Comparison of ENCODE assay signal across 8 cellular contexts in the genomic region with DNA sequence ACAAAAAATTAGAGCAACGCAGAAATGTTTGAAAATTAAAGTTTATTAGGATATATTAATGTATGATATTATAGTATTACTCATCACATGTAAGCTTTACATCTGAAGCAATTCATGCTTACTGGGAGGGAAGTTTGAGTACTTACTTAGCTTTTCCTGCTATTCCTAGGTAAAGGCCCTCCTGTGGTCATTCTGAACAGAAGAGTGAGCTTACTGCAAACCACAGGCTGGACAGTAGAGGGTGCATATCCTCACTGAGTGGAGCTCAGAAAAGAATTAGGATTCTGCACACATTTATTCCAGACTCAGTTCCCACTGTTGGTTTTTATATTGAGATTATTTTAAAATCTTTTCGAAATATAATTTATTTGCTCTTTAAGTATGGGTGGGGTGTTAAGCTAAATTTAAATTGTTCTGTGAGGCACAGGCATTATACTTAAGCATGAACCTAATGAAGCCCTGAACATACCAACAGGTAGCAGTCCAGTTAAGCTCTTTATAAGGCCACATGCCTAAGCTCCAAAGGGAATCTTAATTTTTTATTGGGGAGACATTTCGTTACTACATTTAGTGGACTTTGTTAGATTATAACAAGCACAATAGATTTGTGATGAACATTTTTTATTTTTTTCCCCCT. TPM values are rescaled to one million over a fixed set of nuclear protein-coding genes. Genes with fewer than 3 reads are reported as not detected.
A peak's percentile ranks its signal among the peaks of the same experiment; 100 is the strongest.
DNase-seq lines count a peak whose midpoint lies in the region; ATAC-seq and TF ChIP-seq lines count a peak whose summit lies in the region.

No MANE protein-coding gene starts in this region.

- no peaks in the 10 kb centered on the region for H3K9me3 Mint-ChIP-seq in chondrocyte (ENCODE audit: low read depth)
- H3K9me3 Mint-ChIP-seq in CD8-positive, alpha-beta T cell = no peaks in the 10 kb centered on the region

- DNase-seq in Ammon's horn (ENCODE audit: low spot score) = peak; percentile 61
- DNase-seq in H4 (ENCODE audit: low spot score) = peak; percentile 84
- peak; percentile 0 for DNase-seq in NCI-H774 (lab: John Stamatoyannopoulos, UW)
- DNase-seq in chondrocyte (ENCODE audit: low spot score) = no peak
- DNase-seq in medulla oblongata (ENCODE audit: extremely low spot score) = peak; percentile 58
- DNase-seq in CD8-positive, alpha-beta T cell = no peak

- CTCF ChIA-PET in CD8-positive, alpha-beta T cell (lab: Charles Lee) = interaction anchor here (0.7 to 1.3 kb wide), 3 partner anchors 8 to 438 kb away, joined by 3 read pairs; no protein-coding TSS in a partner anchor

- intact Hi-C loops in CD8-positive, alpha-beta T cell (cut with DNase I, micrococcal nuclease) = no loop called here

- H3K36me3 ChIP-seq in CD8-positive, alpha-beta T cell (ENCODE audit: insufficient read depth, low read length) = peaks cover 53% of the 10 kb centered on the region

- H3K27me3 ChIP-seq in CD8-positive, alpha-beta T cell (ENCODE audit: insufficient read depth, low read length) = no peaks in the 10 kb centered on the region

- POLR2A ChIA-PET in CD8-positive, alpha-beta T cell (lab: Charles Lee) = interaction anchor here (0.8 to 1.3 kb wide), 3 partner anchors 9 to 14 kb away, joined by 3 read pairs; no protein-coding TSS in a partner anchor

- no peaks in the 10 kb centered on the region for H3K27me3 Mint-ChIP-seq in chondrocyte (ENCODE audit: low read depth)
- no peaks in the 10 kb centered on the region for H3K27me3 Mint-ChIP-seq in CD8-positive, alpha-beta T cell (ENCODE audit: low read depth)

- no peaks in the 10 kb centered on the region for H3K9me3 ChIP-seq in CD8-positive, alpha-beta T cell (ENCODE audit: low read length)

- TF ChIP-seq CTCF in chondrocyte (IDR thresholded peaks at IDR 0.05) = peak; percentile 86
- no peak for TF ChIP-seq CTCF in CD8-positive, alpha-beta T cell (IDR thresholded peaks at IDR 0.05)

- no peak overlapping the region for H3K27ac Mint-ChIP-seq in chondrocyte (ENCODE audit: unreplicated experiment)
- H3K27ac Mint-ChIP-seq in CD8-positive, alpha-beta T cell = no peak overlapping the region

- ATAC-seq in GM18907 (IDR thresholded peaks at IDR 0.05; ENCODE audit: unreplicated experiment) = no peak
- ATAC-seq in GM21576 (IDR thresholded peaks at IDR 0.05; ENCODE audit: unreplicated experiment) = no peak
- ATAC-seq in CD8-positive, alpha-beta T cell = no peak

- H3K4me1 ChIP-seq in CD8-positive, alpha-beta T cell (ENCODE audit: insufficient read depth, low read length) = no peaks in the 10 kb centered on the region

- H3K4me3 ChIP-seq in CD8-positive, alpha-beta T cell (ENCODE audit: low read depth, low read length) = no peak overlapping the region

- peaks cover 4% of the 10 kb centered on the region for H3K4me1 Mint-ChIP-seq in chondrocyte (ENCODE audit: low read depth)
- no peaks in the 10 kb centered on the region for H3K4me1 Mint-ChIP-seq in CD8-positive, alpha-beta T cell (ENCODE audit: low read depth)

- no peak overlapping the region for H3K4me3 Mint-ChIP-seq in chondrocyte (ENCODE audit: unreplicated experiment)
- H3K4me3 Mint-ChIP-seq in CD8-positive, alpha-beta T cell = no peak overlapping the region

- H3K36me3 Mint-ChIP-seq in chondrocyte (ENCODE audit: low read depth) = peaks cover 50% of the 10 kb centered on the region
- peaks cover 85% of the 10 kb centered on the region for H3K36me3 Mint-ChIP-seq in CD8-positive, alpha-beta T cell

- no peak overlapping the region for H3K27ac ChIP-seq in CD8-positive, alpha-beta T cell (ENCODE audit: low read depth, low read length)

RNA-seq across cellular contexts. Expression of a gene that starts 10.2 kb away (rescaled TPM):
- 105 and 109 TPM in 2 replicates for total RNA-seq in H4 (2014; rRNA removed; shearing (Covaris generic))
- 29.5 to 31.2 TPM (median 31.1 TPM) in 3 replicates for total RNA-seq in chondrocyte
- 10 to 100 TPM; 55.4 to 57.6 TPM for total RNA-seq in CD8-positive, alpha-beta T cell

RNA-seq across cellular contexts. Expression of a gene that starts 35.4 kb away (rescaled TPM):
- 246 and 249 TPM in 2 replicates for total RNA-seq in H4 (2014; rRNA removed; shearing (Covaris generic))
- total RNA-seq in chondrocyte = 180 to 275 TPM (median 185 TPM) in 3 replicates
- total RNA-seq in CD8-positive, alpha-beta T cell = 10 to 100 TPM; 12.8 to 16.4 TPM

Comparison
In these comparisons a context has a peak if more than half of its experiments do, and no peak if none do; other contexts are left out.
1. DNase-seq: peak in Ammon's horn (single experiment), H4 (single experiment), NCI-H774 (single experiment) and medulla oblongata (single experiment); none in chondrocyte (single experiment) and CD8-positive, alpha-beta T cell (0 of 7).
2. RNA of a gene that starts 35.4 kb away (total RNA-seq): 246 to 249 TPM in H4 and 180 to 275 TPM in chondrocyte; 12.8 to 16.4 TPM in CD8-positive, alpha-beta T cell; every median in the first group is over 10 times any median in the second.